In genomic region chr15:75335705-75336355, GRCh38 we compare ENCODE assay signal across 8 cellular contexts.
DNase-seq lines count a peak whose midpoint lies in the region; ATAC-seq lines count a peak whose summit lies in the region.

COMMD4 (plus strand) TSS chr15:75336063; CDS start chr15:75336090, 27 bp downstream.

- peak; percentile 96 for DNase-seq in EL
- DNase-seq in NCI-H345 treated with DMSO at 0.1 percent for 48 hours (lab: John Stamatoyannopoulos, UW; ENCODE audit: unreplicated experiment) = peak; percentile 74
- peak; percentile 82 for DNase-seq in activated CD4-positive, CD25-positive, alpha-beta regulatory T cell treated with anti-CD3 and anti-CD28 coated beads, Interleukin-2, amount 50 U/mL, for 72 hours
- DNase-seq in cerebellar nuclear complex (lab: John Stamatoyannopoulos, UW) = peak; percentile 42 to 83
- peak; percentile 97 for DNase-seq in islet precursor cell
- DNase-seq in stimulated activated CD4-positive, alpha-beta T cell treated with anti-CD3 and anti-CD28 coated beads, Interleukin-12 subunit alpha, Interleukin-12 subunit beta, amount 100 ng/mL, for 24 hours (ENCODE audit: low read depth in 2 of 2) = peak; percentile 80 to 85

- ATAC-seq in HG02852 (IDR thresholded peaks at IDR 0.05; ENCODE audit: unreplicated experiment) (peak; percentile 72), GM19467 (IDR thresholded peaks at IDR 0.05; ENCODE audit: unreplicated experiment) (no peak)
